Comparison of ENCODE assay signal across 1 cellular context in the genomic region with DNA sequence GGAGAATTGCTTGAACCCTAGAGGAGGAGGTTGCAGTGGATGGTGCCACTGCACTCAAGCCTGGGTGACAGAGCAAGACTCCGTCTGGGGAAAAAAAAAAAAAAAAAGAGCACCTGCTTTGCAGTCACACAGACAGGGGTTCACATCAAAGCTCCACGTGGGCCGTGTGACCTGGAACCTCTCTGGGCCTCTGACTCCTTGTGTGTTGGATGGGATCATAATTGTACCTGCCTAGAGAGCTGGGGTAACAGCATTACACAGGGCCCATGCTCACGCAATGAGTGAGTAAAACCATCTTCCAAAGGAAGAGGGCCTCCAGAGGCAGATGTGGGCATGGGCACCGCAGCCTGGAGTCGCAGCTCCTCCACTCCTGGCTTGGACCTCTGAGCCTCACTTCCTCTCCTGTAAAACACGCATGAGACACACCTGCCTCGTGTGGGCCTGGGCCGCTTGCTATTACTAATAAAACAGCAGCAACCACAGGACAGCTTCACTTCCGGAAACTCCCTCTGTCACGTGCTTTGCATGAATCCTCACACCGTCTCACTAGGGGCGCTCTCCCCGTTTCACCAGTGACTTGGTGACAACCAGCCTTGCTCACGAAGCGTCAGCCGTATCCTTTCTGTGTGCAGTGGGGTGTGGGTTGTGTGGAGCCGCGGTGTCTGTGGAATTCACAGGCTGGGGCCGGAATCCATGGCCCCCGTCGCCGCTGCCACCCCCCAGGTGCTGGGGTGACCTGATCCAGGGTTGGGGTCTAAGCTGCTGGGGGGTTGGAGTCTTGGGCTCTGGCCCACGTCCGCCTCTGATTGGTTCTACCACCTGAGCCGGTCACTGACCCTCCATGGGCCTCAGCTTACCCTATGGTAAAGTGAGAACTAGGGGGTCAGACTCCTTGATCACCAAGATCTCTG.
TF ChIP-seq lines count a peak whose summit lies in the region.
"Not testable (repeated sequence)": the region's sequence is repeated elsewhere in the genome, so short reads cannot be mapped to it uniquely, and the experiment has no call there.

No MANE protein-coding gene starts in this region.

TF ChIP-seq in K562, 482 proteins besides CTCF, POLR2A, EP300 and RAD21 (continued from another document and continues in another):
- TF ChIP-seq ZBTB17 (CRISPR knock-in tag; IDR thresholded peaks at IDR 0.05) (0 out of 2 replicates have a peak, but pooled peaks have one; percentile 54), DACH1 (IDR thresholded peaks at IDR 0.05; ENCODE audit: partially characterized antibody) (peak; percentile 45), USF1 (CRISPR knock-in tag; IDR thresholded peaks at IDR 0.05) (peak; percentile 98), HCFC1 (IDR thresholded peaks at IDR 0.05; ENCODE audit: low read depth, low read length) (peak; percentile 55), TAF9B (IDR thresholded peaks at IDR 0.05; ENCODE audit: partially characterized antibody) (peak; percentile 34), TRIM24 (IDR thresholded peaks at IDR 0.05) (peak; percentile 41 to 54; a peak in 3 of 4 replicates), E2F3 (CRISPR knock-in tag; IDR thresholded peaks at IDR 0.05) (peak; percentile 35; the same call in 1 of the 2 replicates), TAF1 (IDR thresholded peaks at IDR 0.05; ENCODE audit: control insufficient read depth, extremely low read depth, insufficient read depth, low read length, severe bottlenecking) (peak; percentile 44), HDAC1 (IDR thresholded peaks at IDR 0.05) (peak in 1 of 2 experiments; percentile 69; a peak in 1 of 4 replicates), SOX6 (IDR thresholded peaks at IDR 0.05) (0 out of 2 replicates have a peak, but pooled peaks have one; percentile 10), SAP30 (IDR thresholded peaks at IDR 0.05; ENCODE audit: borderline replicate concordance, insufficient read depth, low read depth, low read length, poor library complexity, severe bottlenecking) (peak; percentile 36), SP1 (CRISPR knock-in tag; IDR thresholded peaks at IDR 0.05) (peak; percentile 73), ZEB2 (IDR thresholded peaks at IDR 0.05) (peak; percentile 39; the same call in 1 of the 2 replicates), ELF1 (tag; IDR thresholded peaks at IDR 0.05) (peak; percentile 98), VEZF1 (CRISPR knock-in tag; IDR thresholded peaks at IDR 0.05) (peak; percentile 44; the same call in 1 of the 2 replicates), ZNF175 (CRISPR knock-in tag; IDR thresholded peaks at IDR 0.05; ENCODE audit: low read depth) (peak; percentile 88), POLR2H (tag; IDR thresholded peaks at IDR 0.05; ENCODE audit: low read depth) (peak; percentile 53; the same call in 1 of the 2 replicates), ZKSCAN8 (CRISPR knock-in tag; IDR thresholded peaks at IDR 0.05) (peak; percentile 66), POLR2B (IDR thresholded peaks at IDR 0.05; ENCODE audit: low read depth, partially characterized antibody) (peak; percentile 34), CREM (IDR thresholded peaks at IDR 0.05; ENCODE audit: low read depth) (peak; percentile 87), E2F1 (CRISPR knock-in tag; IDR thresholded peaks at IDR 0.05) (peak; percentile 35), DPF2 (IDR thresholded peaks at IDR 0.05) (peak; percentile 37; the same call in 1 of the 2 replicates), KAT8 (IDR thresholded peaks at IDR 0.05; ENCODE audit: low read depth) (peak; percentile 77; the same call in 1 of the 2 replicates), EHMT2 (IDR thresholded peaks at IDR 0.05) (0 out of 2 replicates have a peak, but pooled peaks have one; percentile 31)
- TF ChIP-seq, protein P1, sequence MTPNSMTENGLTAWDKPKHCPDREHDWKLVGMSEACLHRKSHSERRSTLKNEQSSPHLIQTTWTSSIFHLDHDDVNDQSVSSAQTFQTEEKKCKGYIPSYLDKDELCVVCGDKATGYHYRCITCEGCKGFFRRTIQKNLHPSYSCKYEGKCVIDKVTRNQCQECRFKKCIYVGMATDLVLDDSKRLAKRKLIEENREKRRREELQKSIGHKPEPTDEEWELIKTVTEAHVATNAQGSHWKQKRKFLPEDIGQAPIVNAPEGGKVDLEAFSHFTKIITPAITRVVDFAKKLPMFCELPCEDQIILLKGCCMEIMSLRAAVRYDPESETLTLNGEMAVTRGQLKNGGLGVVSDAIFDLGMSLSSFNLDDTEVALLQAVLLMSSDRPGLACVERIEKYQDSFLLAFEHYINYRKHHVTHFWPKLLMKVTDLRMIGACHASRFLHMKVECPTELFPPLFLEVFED (CRISPR knock-in tag; conservative IDR thresholded peaks at IDR 0.05): peak; percentile 68; the same call in 1 of the 2 replicates
- TF ChIP-seq, protein P2, sequence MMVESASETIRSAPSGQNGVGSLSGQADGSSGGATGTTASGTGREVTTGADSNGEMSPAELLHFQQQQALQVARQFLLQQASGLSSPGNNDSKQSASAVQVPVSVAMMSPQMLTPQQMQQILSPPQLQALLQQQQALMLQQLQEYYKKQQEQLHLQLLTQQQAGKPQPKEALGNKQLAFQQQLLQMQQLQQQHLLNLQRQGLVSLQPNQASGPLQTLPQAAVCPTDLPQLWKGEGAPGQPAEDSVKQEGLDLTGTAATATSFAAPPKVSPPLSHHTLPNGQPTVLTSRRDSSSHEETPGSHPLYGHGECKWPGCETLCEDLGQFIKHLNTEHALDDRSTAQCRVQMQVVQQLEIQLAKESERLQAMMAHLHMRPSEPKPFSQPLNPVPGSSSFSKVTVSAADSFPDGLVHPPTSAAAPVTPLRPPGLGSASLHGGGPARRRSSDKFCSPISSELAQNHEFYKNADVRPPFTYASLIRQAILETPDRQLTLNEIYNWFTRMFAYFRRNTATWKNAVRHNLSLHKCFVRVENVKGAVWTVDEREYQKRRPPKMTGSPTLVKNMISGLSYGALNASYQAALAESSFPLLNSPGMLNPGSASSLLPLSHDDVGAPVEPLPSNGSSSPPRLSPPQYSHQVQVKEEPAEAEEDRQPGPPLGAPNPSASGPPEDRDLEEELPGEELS (CRISPR knock-in tag; IDR thresholded peaks at IDR 0.05; ENCODE audit: borderline replicate concordance): peak; percentile 92; the same call in 1 of the 2 replicates
- TF ChIP-seq, protein P3, sequence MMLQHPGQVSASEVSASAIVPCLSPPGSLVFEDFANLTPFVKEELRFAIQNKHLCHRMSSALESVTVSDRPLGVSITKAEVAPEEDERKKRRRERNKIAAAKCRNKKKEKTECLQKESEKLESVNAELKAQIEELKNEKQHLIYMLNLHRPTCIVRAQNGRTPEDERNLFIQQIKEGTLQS (IDR thresholded peaks at IDR 0.05): not testable (repeated sequence)
- TF ChIP-seq, protein P3 (CRISPR knock-in tag; conservative IDR thresholded peaks at IDR 0.05): 0 out of 2 replicates have a peak, but pooled peaks have one; percentile 51
- TF ChIP-seq, protein P4, sequence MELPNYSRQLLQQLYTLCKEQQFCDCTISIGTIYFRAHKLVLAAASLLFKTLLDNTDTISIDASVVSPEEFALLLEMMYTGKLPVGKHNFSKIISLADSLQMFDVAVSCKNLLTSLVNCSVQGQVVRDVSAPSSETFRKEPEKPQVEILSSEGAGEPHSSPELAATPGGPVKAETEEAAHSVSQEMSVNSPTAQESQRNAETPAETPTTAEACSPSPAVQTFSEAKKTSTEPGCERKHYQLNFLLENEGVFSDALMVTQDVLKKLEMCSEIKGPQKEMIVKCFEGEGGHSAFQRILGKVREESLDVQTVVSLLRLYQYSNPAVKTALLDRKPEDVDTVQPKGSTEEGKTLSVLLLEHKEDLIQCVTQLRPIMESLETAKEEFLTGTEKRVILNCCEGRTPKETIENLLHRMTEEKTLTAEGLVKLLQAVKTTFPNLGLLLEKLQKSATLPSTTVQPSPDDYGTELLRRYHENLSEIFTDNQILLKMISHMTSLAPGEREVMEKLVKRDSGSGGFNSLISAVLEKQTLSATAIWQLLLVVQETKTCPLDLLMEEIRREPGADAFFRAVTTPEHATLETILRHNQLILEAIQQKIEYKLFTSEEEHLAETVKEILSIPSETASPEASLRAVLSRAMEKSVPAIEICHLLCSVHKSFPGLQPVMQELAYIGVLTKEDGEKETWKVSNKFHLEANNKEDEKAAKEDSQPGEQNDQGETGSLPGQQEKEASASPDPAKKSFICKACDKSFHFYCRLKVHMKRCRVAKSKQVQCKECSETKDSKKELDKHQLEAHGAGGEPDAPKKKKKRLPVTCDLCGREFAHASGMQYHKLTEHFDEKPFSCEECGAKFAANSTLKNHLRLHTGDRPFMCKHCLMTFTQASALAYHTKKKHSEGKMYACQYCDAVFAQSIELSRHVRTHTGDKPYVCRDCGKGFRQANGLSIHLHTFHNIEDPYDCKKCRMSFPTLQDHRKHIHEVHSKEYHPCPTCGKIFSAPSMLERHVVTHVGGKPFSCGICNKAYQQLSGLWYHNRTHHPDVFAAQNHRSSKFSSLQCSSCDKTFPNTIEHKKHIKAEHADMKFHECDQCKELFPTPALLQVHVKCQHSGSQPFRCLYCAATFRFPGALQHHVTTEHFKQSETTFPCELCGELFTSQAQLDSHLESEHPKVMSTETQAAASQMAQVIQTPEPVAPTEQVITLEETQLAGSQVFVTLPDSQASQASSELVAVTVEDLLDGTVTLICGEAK (IDR thresholded peaks at IDR 0.05): peak; percentile 73
- TF ChIP-seq, protein P4 (CRISPR knock-in tag; IDR thresholded peaks at IDR 0.05): 0 out of 2 replicates have a peak, but pooled peaks have one; percentile 26
- TF ChIP-seq, protein P5, sequence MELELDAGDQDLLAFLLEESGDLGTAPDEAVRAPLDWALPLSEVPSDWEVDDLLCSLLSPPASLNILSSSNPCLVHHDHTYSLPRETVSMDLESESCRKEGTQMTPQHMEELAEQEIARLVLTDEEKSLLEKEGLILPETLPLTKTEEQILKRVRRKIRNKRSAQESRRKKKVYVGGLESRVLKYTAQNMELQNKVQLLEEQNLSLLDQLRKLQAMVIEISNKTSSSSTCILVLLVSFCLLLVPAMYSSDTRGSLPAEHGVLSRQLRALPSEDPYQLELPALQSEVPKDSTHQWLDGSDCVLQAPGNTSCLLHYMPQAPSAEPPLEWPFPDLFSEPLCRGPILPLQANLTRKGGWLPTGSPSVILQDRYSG (tag; conservative IDR thresholded peaks at IDR 0.05; ENCODE audit: low read depth): peak; percentile 89
